In genomic region chr2:8754056-8754790, GRCh38 we compare ENCODE assay signal across 14 cellular contexts.
DNase-seq lines count a peak whose midpoint lies in the region; ATAC-seq, FAIRE-seq and TF ChIP-seq lines count a peak whose summit lies in the region.
"Had no signal": no experiment of that assay in that cellular context is flagged by ENCODE, and none has a peak within 500 bp of the region (broad histone marks: within the 10 kb centered on the region; RNA-seq: fewer than 3 reads in every experiment).

No MANE protein-coding gene starts in this region.

- FAIRE-seq in urothelium cell line (lab: Jason Lieb, UNC) = no peak

- H3K36me3 ChIP-seq in SK-N-MC (ENCODE audit: insufficient read depth, low read length) = peaks cover 46% of the 10 kb centered on the region

- no peak overlapping the region for H3K4me3 Mint-ChIP-seq in stimulated activated naive B cell treated with anti-CD40 and anti-IgM and Interleukin-4, amounts not matched to agents 10 μg/mL and 1 μg/mL and 100 μg/mL, for 72 hours
- H3K4me3 Mint-ChIP-seq in T-cell = no peak overlapping the region

- peak overlapping the region; percentile 22 for H3K9ac ChIP-seq in SK-N-MC (ENCODE audit: insufficient read length)

- peak overlapping the region; percentile 91 for H3K27ac ChIP-seq in SK-N-MC
- H3K27ac ChIP-seq: RWPE1 had no signal

- H3K4me1 Mint-ChIP-seq in stimulated activated naive B cell treated with anti-CD40 and anti-IgM and Interleukin-4, amounts not matched to agents 10 μg/mL and 1 μg/mL and 100 μg/mL, for 72 hours = no peaks in the 10 kb centered on the region
- peaks cover 0 to 7% (median 3%) of the 10 kb centered on the region in 3 donors for H3K4me1 Mint-ChIP-seq in T-cell

- ATAC-seq in stimulated activated naive B cell treated with anti-CD40 and anti-IgM and Interleukin-4, amounts not matched to agents 10 μg/mL and 1 μg/mL and 100 μg/mL, for 72 hours (replicated peaks) = no peak
- ATAC-seq in T-cell (replicated peaks in 1 of 4) = no peak

- DNase-seq in NCI-H1048 (lab: John Stamatoyannopoulos, UW) (peak; percentile 76), SK-N-MC (ENCODE audit: low read depth, low spot score) (peak; percentile 71), fibroblast of mammary gland (ENCODE audit: low read depth) (peak; percentile 28), putamen (ENCODE audit: low spot score) (peak; percentile 86), urothelium cell line (ENCODE audit: low spot score) (no peak), 8988T (no peak), T-cell (no peak)
- no peak for DNase-seq in stimulated activated naive B cell treated with anti-CD40 and anti-IgM and Interleukin-4, amounts not matched to agents 10 μg/mL and 1 μg/mL and 100 μg/mL, for 72 hours
- DNase-seq: cerebellar nuclear complex, DMS53, glutamatergic neuron, mesendoderm, sigmoid colon had no signal

- H3K36me3 Mint-ChIP-seq in stimulated activated naive B cell treated with anti-CD40 and anti-IgM and Interleukin-4, amounts not matched to agents 10 μg/mL and 1 μg/mL and 100 μg/mL, for 72 hours = peaks cover 36 to 50% of the 10 kb centered on the region in 2 donors
- H3K36me3 Mint-ChIP-seq in T-cell = peaks cover 54% of the 10 kb centered on the region

- no peak overlapping the region for H3K27ac Mint-ChIP-seq in stimulated activated naive B cell treated with anti-CD40 and anti-IgM and Interleukin-4, amounts not matched to agents 10 μg/mL and 1 μg/mL and 100 μg/mL, for 72 hours
- H3K27ac Mint-ChIP-seq in T-cell = no peak overlapping the region

- POLR2A ChIA-PET in T-cell (lab: Charles Lee) = no interaction called here

- peaks cover 2 to 9% of the 10 kb centered on the region in 2 donors for H3K9me3 Mint-ChIP-seq in stimulated activated naive B cell treated with anti-CD40 and anti-IgM and Interleukin-4, amounts not matched to agents 10 μg/mL and 1 μg/mL and 100 μg/mL, for 72 hours
- peaks cover 0 to 5% (median 3%) of the 10 kb centered on the region in 3 donors for H3K9me3 Mint-ChIP-seq in T-cell

- CTCF ChIA-PET in T-cell (lab: Charles Lee) = no interaction called here

- H3K27me3 Mint-ChIP-seq in stimulated activated naive B cell treated with anti-CD40 and anti-IgM and Interleukin-4, amounts not matched to agents 10 μg/mL and 1 μg/mL and 100 μg/mL, for 72 hours = no peaks in the 10 kb centered on the region
- H3K27me3 Mint-ChIP-seq in T-cell = no peaks in the 10 kb centered on the region

- no peaks in the 10 kb centered on the region; the same call in none of the 2 replicates for H3K9me3 ChIP-seq in SK-N-MC (ENCODE audit: low read depth, low read length)
- H3K9me3 ChIP-seq: sigmoid colon had no signal

- TF ChIP-seq CTCF in fibroblast of mammary gland (conservative IDR thresholded peaks at IDR 0.05; ENCODE audit: control insufficient read depth, insufficient read depth, low read depth, low read length) = no peak

- H3K4me3 ChIP-seq in SK-N-MC (peak overlapping the region; percentile 40), fibroblast of mammary gland (ENCODE audit: control insufficient read depth, low read depth, low read length) (no peak overlapping the region)
- H3K4me3 ChIP-seq: sigmoid colon had no signal

Comparison
In these comparisons a context has a peak if more than half of its experiments do, and no peak if none do; other contexts are left out.
1. DNase-seq: peak in NCI-H1048 (single experiment), SK-N-MC (single experiment), fibroblast of mammary gland (single experiment) and putamen (single experiment); none in stimulated activated naive B cell treated with anti-CD40 and anti-IgM and Interleukin-4, amounts not matched to agents 10 μg/mL and 1 μg/mL and 100 μg/mL, for 72 hours (single experiment), urothelium cell line (single experiment), 8988T (single experiment) and T-cell (0 of 34).